In the genomic region with DNA sequence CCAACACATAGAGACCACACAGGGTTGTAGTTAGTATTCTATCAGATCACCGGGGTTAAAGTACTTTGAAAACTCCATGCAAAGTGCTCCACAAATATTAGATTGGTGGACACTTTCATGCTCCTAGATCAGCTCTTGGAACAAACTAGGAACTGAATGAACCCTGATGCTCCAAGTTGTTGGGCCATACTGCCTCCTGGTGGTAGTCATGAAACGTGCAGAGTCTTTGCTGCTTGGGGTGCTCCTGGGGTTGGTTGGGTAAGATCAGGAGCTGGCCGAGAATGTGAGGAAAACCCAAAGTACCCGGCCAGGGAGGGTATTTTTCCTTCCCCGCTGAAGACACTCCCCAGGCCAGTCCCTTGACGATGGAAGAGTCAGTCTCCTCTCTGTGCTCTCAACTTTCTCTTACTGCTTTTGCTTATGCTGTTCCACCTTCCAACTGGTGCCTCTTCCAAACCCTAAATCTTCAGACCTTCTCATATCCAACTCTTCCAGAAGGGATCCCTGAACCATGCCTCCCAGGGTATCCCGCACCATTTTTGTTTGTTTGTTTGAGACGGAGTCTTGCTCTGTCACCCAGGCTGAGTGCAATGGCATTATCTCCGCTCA, we compare ENCODE assay signal across 8 cellular contexts. TPM values are rescaled to one million over a fixed set of nuclear protein-coding genes. Genes with fewer than 3 reads are reported as not detected.
DNase-seq lines count a peak whose midpoint lies in the region; ATAC-seq and TF ChIP-seq lines count a peak whose summit lies in the region.

No MANE protein-coding gene starts in this region.

- H3K36me3 ChIP-seq in adrenal gland (replicated peaks in 1 of 2) (no peaks in the 10 kb centered on the region), left ventricle myocardium inferior (no peaks in the 10 kb centered on the region)

- H3K4me3 ChIP-seq in adrenal gland = no peak overlapping the region
- H3K4me3 ChIP-seq in left ventricle myocardium inferior = no peak overlapping the region
- no peak overlapping the region for H3K4me3 ChIP-seq in retinal pigment epithelial cell (ENCODE audit: low read length)

- H3K27ac ChIP-seq in adrenal gland (no peak overlapping the region), left ventricle myocardium inferior (replicated peaks) (no peak overlapping the region)

- no peak overlapping the region for H3K4me3 Mint-ChIP-seq in T-helper 1 cell treated with Interleukin-12 subunit alpha and Interleukin-12 subunit beta and Interleukin-4 antibody, amounts not matched to agents 30 μg/mL and 1 μg/mL, for 36 hours

- peak overlapping the region; percentile 41 for H3K27ac Mint-ChIP-seq in T-helper 1 cell treated with Interleukin-12 subunit alpha and Interleukin-12 subunit beta and Interleukin-4 antibody, amounts not matched to agents 30 μg/mL and 1 μg/mL, for 36 hours

- peak; percentile 36 for DNase-seq in GF-D8 (lab: John Stamatoyannopoulos, UW)
- peak; percentile 76 for DNase-seq in LHCN-M2 (ENCODE audit: low read depth)
- DNase-seq in adrenal gland = peak; percentile 76 to 93 (median 78)
- peak; percentile 60 for DNase-seq in left ventricle myocardium inferior
- DNase-seq in retinal pigment epithelial cell (ENCODE audit: low read depth) = no peak

- H3K4me1 ChIP-seq in adrenal gland (replicated peaks in 1 of 2) = peaks cover 5 to 6% of the 10 kb centered on the region in 2 donors
- peaks cover 8% of the 10 kb centered on the region for H3K4me1 ChIP-seq in left ventricle myocardium inferior

- 30 to 33% (median 33%) methylated on average over 9 of the region's 9 CpGs for WGBS in adrenal gland, 4 donors

- TF ChIP-seq CTCF in adrenal gland (IDR thresholded peaks at IDR 0.05) = peak; percentile 86 to 93 (median 92)
- peak; percentile 90 for TF ChIP-seq CTCF in left ventricle myocardium inferior (IDR thresholded peaks at IDR 0.05; ENCODE audit: borderline replicate concordance)
- TF ChIP-seq CTCF in retinal pigment epithelial cell (conservative IDR thresholded peaks at IDR 0.05; ENCODE audit: low read depth, low read length) = peak; percentile 94

- ATAC-seq in GM21367 (IDR thresholded peaks at IDR 0.05; ENCODE audit: unreplicated experiment) = no peak
- ATAC-seq in GM18867 (IDR thresholded peaks at IDR 0.05; ENCODE audit: unreplicated experiment) = no peak

- no peak for TF ChIP-seq POLR2A in adrenal gland (IDR thresholded peaks at IDR 0.05)

- peaks cover 19% of the 10 kb centered on the region for H3K4me1 Mint-ChIP-seq in T-helper 1 cell treated with Interleukin-12 subunit alpha and Interleukin-12 subunit beta and Interleukin-4 antibody, amounts not matched to agents 30 μg/mL and 1 μg/mL, for 36 hours (ENCODE audit: low read depth)

- intact Hi-C loops in adrenal gland (cut with DNase I) = loop anchor here (5.0 to 10.0 kb wide), 5 partner anchors 57 to 330 kb away; a partner anchor contains a TSS
- intact Hi-C loops in left ventricle myocardium inferior (cut with micrococcal nuclease) = loop anchor here (5.0 kb wide), 2 partner anchors 132 to 322 kb away; no protein-coding TSS in a partner anchor

- H3K9me3 ChIP-seq in adrenal gland (replicated peaks in 1 of 3) = no peaks in the 10 kb centered on the region
- H3K9me3 ChIP-seq in left ventricle myocardium inferior (replicated peaks) = no peaks in the 10 kb centered on the region

- H3K27me3 ChIP-seq in adrenal gland (no peaks in the 10 kb centered on the region), left ventricle myocardium inferior (ENCODE audit: low read depth) (no peaks in the 10 kb centered on the region)

- no peaks in the 10 kb centered on the region for H3K9me3 Mint-ChIP-seq in T-helper 1 cell treated with Interleukin-12 subunit alpha and Interleukin-12 subunit beta and Interleukin-4 antibody, amounts not matched to agents 30 μg/mL and 1 μg/mL, for 36 hours

- H3K27me3 Mint-ChIP-seq in T-helper 1 cell treated with Interleukin-12 subunit alpha and Interleukin-12 subunit beta and Interleukin-4 antibody, amounts not matched to agents 30 μg/mL and 1 μg/mL, for 36 hours (ENCODE audit: low read depth) = peaks cover 14% of the 10 kb centered on the region

- H3K36me3 Mint-ChIP-seq in T-helper 1 cell treated with Interleukin-12 subunit alpha and Interleukin-12 subunit beta and Interleukin-4 antibody, amounts not matched to agents 30 μg/mL and 1 μg/mL, for 36 hours (ENCODE audit: low read depth) = no peaks in the 10 kb centered on the region

RNA-seq across cellular contexts. Expression of a gene that starts 0.9 kb away (rescaled TPM):
- not detected in 2 replicates for total RNA-seq in LHCN-M2 (2014; rRNA removed)
- 0.02 TPM for polyA plus RNA-seq in LHCN-M2 (2012)
- total RNA-seq in adrenal gland = not detected
- polyA plus RNA-seq in adrenal gland = under 1 TPM in 1 of 3 donors, not detected in 2; 0.09 TPM
- total RNA-seq in left ventricle myocardium inferior = not detected

RNA-seq across cellular contexts. Expression of a gene that starts 32.2 kb away (rescaled TPM):
- total RNA-seq in LHCN-M2 (2014; rRNA removed) (not detected in 2 replicates), adrenal gland (10 to 100 TPM in 2 of 8 donors, 1 to 10 TPM in 1, under 1 TPM in 4, not detected in 1; 0.18 to 11.1 (median 0.99) TPM), left ventricle myocardium inferior (not detected)
- 0.05 TPM for polyA plus RNA-seq in LHCN-M2 (2012)
- polyA plus RNA-seq in adrenal gland = 10 to 100 TPM in 2 of 3 donors, 1 to 10 TPM in 1; 4.7 to 18.3 (median 14.8) TPM

RNA-seq across cellular contexts. Expression of a gene that starts 51.7 kb away (rescaled TPM):
- total RNA-seq in LHCN-M2 (2014; rRNA removed) = 35.5 and 41.8 TPM in 2 replicates
- polyA plus RNA-seq in LHCN-M2 (2012) = 45.9 TPM
- total RNA-seq in adrenal gland = 100 to 1,000 TPM in 1 of 8 donors, 10 to 100 TPM in 7; 23.2 to 101 (median 71.6) TPM
- polyA plus RNA-seq in adrenal gland = 10 to 100 TPM; 32.9 to 92.5 (median 33.2) TPM
- 55.0 TPM for total RNA-seq in left ventricle myocardium inferior
